20 cellular contexts compared by ENCODE assay signal in genomic region chr16:58417600-58417999, GRCh38. TPM values are rescaled to one million over a fixed set of nuclear protein-coding genes. Genes with fewer than 3 reads are reported as not detected.
A peak's percentile ranks its signal among the peaks of the same experiment; 100 is the strongest.
DNase-seq lines count a peak whose midpoint lies in the region; ATAC-seq and TF ChIP-seq lines count a peak whose summit lies in the region.
"Had no signal": no experiment of that assay in that cellular context is flagged by ENCODE, and none has a peak within 500 bp of the region (broad histone marks: within the 10 kb centered on the region; RNA-seq: fewer than 3 reads in every experiment).

No MANE protein-coding gene starts in this region.

- H3K27ac Mint-ChIP-seq in naive thymus-derived CD4-positive, alpha-beta T cell: no peak overlapping the region
- H3K27ac Mint-ChIP-seq in activated CD8-positive, alpha-beta T cell treated with anti-CD3 and anti-CD28 coated beads, Interleukin-2, amount 10 ng/mL, durations not matched to agents 7 days and 5 days: no peak overlapping the region
- H3K27ac Mint-ChIP-seq: activated CD8-positive, alpha-beta memory T cell treated with anti-CD3 and anti-CD28 coated beads, Interleukin-2, amount 10 ng/mL, durations not matched to agents 7 days and 5 days; activated T-helper 2 cell treated with anti-CD3 and anti-CD28 coated beads, Interferon-gamma antibody, Interleukin-2, Interleukin-4, amounts not matched to agents 10 μg/mL and 5 μg/mL and 100 μg/mL, durations not matched to agents 14 hours and 24 hours and 36 hours had no signal

- TF ChIP-seq CTCF in C4-2B (conservative IDR thresholded peaks at IDR 0.05): no peak

- CTCF ChIA-PET in naive thymus-derived CD4-positive, alpha-beta T cell (lab: Charles Lee): no interaction called here
- CTCF ChIA-PET in activated CD8-positive, alpha-beta T cell treated with anti-CD3 and anti-CD28 coated beads, Interleukin-2, amount 10 ng/mL, durations not matched to agents 7 days and 5 days (lab: Charles Lee): no interaction called here

- no peaks in the 10 kb centered on the region for H3K9me3 Mint-ChIP-seq in naive thymus-derived CD4-positive, alpha-beta T cell
- H3K9me3 Mint-ChIP-seq in activated CD8-positive, alpha-beta T cell treated with anti-CD3 and anti-CD28 coated beads, Interleukin-2, amount 10 ng/mL, durations not matched to agents 7 days and 5 days (ENCODE audit: insufficient read depth): no peaks in the 10 kb centered on the region
- H3K9me3 Mint-ChIP-seq: activated T-helper 2 cell treated with anti-CD3 and anti-CD28 coated beads, Interferon-gamma antibody, Interleukin-2, Interleukin-4, amounts not matched to agents 10 μg/mL and 5 μg/mL and 100 μg/mL, durations not matched to agents 14 hours and 24 hours and 36 hours; central memory CD8-positive, alpha-beta T cell; neural crest cell had no signal

- no peaks in the 10 kb centered on the region for H3K36me3 Mint-ChIP-seq in naive thymus-derived CD4-positive, alpha-beta T cell
- H3K36me3 Mint-ChIP-seq in activated CD8-positive, alpha-beta T cell treated with anti-CD3 and anti-CD28 coated beads, Interleukin-2, amount 10 ng/mL, durations not matched to agents 7 days and 5 days (ENCODE audit: low read depth): no peaks in the 10 kb centered on the region
- H3K36me3 Mint-ChIP-seq: activated CD8-positive, alpha-beta memory T cell treated with anti-CD3 and anti-CD28 coated beads, Interleukin-2, amount 10 ng/mL, durations not matched to agents 7 days and 5 days had no signal

- ATAC-seq in HG02642 (IDR thresholded peaks at IDR 0.05; ENCODE audit: poor library complexity, unreplicated experiment) (peak; percentile 43), left lobe of liver (peak; percentile 69), HG03439 (IDR thresholded peaks at IDR 0.05; ENCODE audit: unreplicated experiment) (no peak)
- ATAC-seq in naive thymus-derived CD4-positive, alpha-beta T cell: no peak
- ATAC-seq in activated CD8-positive, alpha-beta T cell treated with anti-CD3 and anti-CD28 coated beads, Interleukin-2, amount 10 ng/mL, durations not matched to agents 7 days and 5 days: no peak
- ATAC-seq: activated CD8-positive, alpha-beta memory T cell treated with anti-CD3 and anti-CD28 coated beads, Interleukin-2, amount 10 ng/mL, durations not matched to agents 7 days and 5 days had no signal

- H3K4me3 Mint-ChIP-seq in naive thymus-derived CD4-positive, alpha-beta T cell: no peak overlapping the region
- H3K4me3 Mint-ChIP-seq in activated CD8-positive, alpha-beta T cell treated with anti-CD3 and anti-CD28 coated beads, Interleukin-2, amount 10 ng/mL, durations not matched to agents 7 days and 5 days: no peak overlapping the region
- H3K4me3 Mint-ChIP-seq: activated CD8-positive, alpha-beta memory T cell treated with anti-CD3 and anti-CD28 coated beads, Interleukin-2, amount 10 ng/mL, durations not matched to agents 7 days and 5 days; central memory CD8-positive, alpha-beta T cell; neural crest cell had no signal

- DNase-seq in SK-MEL-5 (ENCODE audit: low read depth, low spot score) (peak; percentile 38), left lobe of liver (ENCODE audit: low spot score) (peak; percentile 59), CD1c-positive myeloid dendritic cell (ENCODE audit: extremely low spot score) (no peak)
- DNase-seq in naive thymus-derived CD4-positive, alpha-beta T cell: no peak
- no peak for DNase-seq in activated CD8-positive, alpha-beta T cell treated with anti-CD3 and anti-CD28 coated beads, Interleukin-2, amount 10 ng/mL, durations not matched to agents 7 days and 5 days
- DNase-seq: activated CD4-positive, alpha-beta T cell treated with anti-CD3 and anti-CD28 coated beads for 1 hour; activated CD8-positive, alpha-beta memory T cell treated with anti-CD3 and anti-CD28 coated beads, Interleukin-2, amount 10 ng/mL, durations not matched to agents 7 days and 5 days; effector memory CD4-positive, alpha-beta T cell; NCI-H1436 treated with DMSO at 0.1 percent for 48 hours; NK-92 treated with Interleukin-12 subunit alpha and Interleukin-12 subunit beta, amount 100 ng/mL, for 24 hours; SHP77 treated with DMSO at 0.1 percent for 48 hours; stimulated activated naive CD4-positive, alpha-beta T cell; upper lobe of left lung had no signal

- in situ Hi-C loops in SK-MEL-5 (cut with HindIII; ENCODE audit: low pct_unique_long_range_greater_than_20kb, low sequenced_read_pairs): no loop called here

- peaks cover 2 to 14% (median 5%) of the 10 kb centered on the region in 5 donors for H3K27me3 Mint-ChIP-seq in naive thymus-derived CD4-positive, alpha-beta T cell
- peaks cover 4% of the 10 kb centered on the region for H3K27me3 Mint-ChIP-seq in activated CD8-positive, alpha-beta T cell treated with anti-CD3 and anti-CD28 coated beads, Interleukin-2, amount 10 ng/mL, durations not matched to agents 7 days and 5 days (ENCODE audit: low read depth)

- H3K27me3 ChIP-seq in naive thymus-derived CD4-positive, alpha-beta T cell (ENCODE audit: control insufficient read depth in 2 of 2, insufficient read depth in 2 of 2, low read length in 2 of 2): no peaks in the 10 kb centered on the region
- H3K27me3 ChIP-seq: hepatocyte, upper lobe of left lung had no signal

- no peaks in the 10 kb centered on the region for H3K9me3 ChIP-seq in naive thymus-derived CD4-positive, alpha-beta T cell (ENCODE audit: control insufficient read depth in 2 of 3, low read length in 3 of 3)
- H3K9me3 ChIP-seq: upper lobe of left lung had no signal

- no peaks in the 10 kb centered on the region for H3K4me1 ChIP-seq in naive thymus-derived CD4-positive, alpha-beta T cell (ENCODE audit: control insufficient read depth in 2 of 2, insufficient read depth in 2 of 2, low read length in 2 of 2)

- intact Hi-C loops in naive thymus-derived CD4-positive, alpha-beta T cell (cut with micrococcal nuclease): no loop called here

- peaks cover 0 to 3% (median 0%) of the 10 kb centered on the region in 7 donors for H3K4me1 Mint-ChIP-seq in naive thymus-derived CD4-positive, alpha-beta T cell
- no peaks in the 10 kb centered on the region for H3K4me1 Mint-ChIP-seq in activated CD8-positive, alpha-beta T cell treated with anti-CD3 and anti-CD28 coated beads, Interleukin-2, amount 10 ng/mL, durations not matched to agents 7 days and 5 days (ENCODE audit: low read depth)
- H3K4me1 Mint-ChIP-seq: activated CD8-positive, alpha-beta memory T cell treated with anti-CD3 and anti-CD28 coated beads, Interleukin-2, amount 10 ng/mL, durations not matched to agents 7 days and 5 days; central memory CD8-positive, alpha-beta T cell; neural crest cell had no signal

- POLR2A ChIA-PET in naive thymus-derived CD4-positive, alpha-beta T cell (lab: Charles Lee): no interaction called here
- POLR2A ChIA-PET in activated CD8-positive, alpha-beta T cell treated with anti-CD3 and anti-CD28 coated beads, Interleukin-2, amount 10 ng/mL, durations not matched to agents 7 days and 5 days (lab: Charles Lee): no interaction called here

- H3K27ac ChIP-seq in C4-2B: 0 out of 2 replicates have a peak overlapping the region, but pooled peaks have one; percentile 1
- no peak overlapping the region for H3K27ac ChIP-seq in naive thymus-derived CD4-positive, alpha-beta T cell (ENCODE audit: low read depth, low read length)
- H3K27ac ChIP-seq: hepatocyte, upper lobe of left lung had no signal

- H3K4me3 ChIP-seq in naive thymus-derived CD4-positive, alpha-beta T cell (ENCODE audit: low read length): no peak overlapping the region
- H3K4me3 ChIP-seq: hepatocyte, upper lobe of left lung had no signal

- no peaks in the 10 kb centered on the region for H3K36me3 ChIP-seq in naive thymus-derived CD4-positive, alpha-beta T cell (ENCODE audit: control insufficient read depth in 2 of 3, insufficient read depth in 3 of 3, low read length in 3 of 3)
- H3K36me3 ChIP-seq: upper lobe of left lung had no signal

RNA-seq across cellular contexts. Expression of gene GINS3, which starts 25.3 kb away (rescaled TPM):
- total RNA-seq in SK-MEL-5 (2014; rRNA removed; shearing (Covaris generic)): 10.4 and 12.8 TPM in 2 replicates
- 13.6 and 14.0 TPM in 2 replicates for polyA plus RNA-seq in SK-MEL-5 (2015; cell fraction: cytosol; rRNA removed)
- polyA plus RNA-seq in SK-MEL-5 (2015; cell fraction: nucleus; rRNA removed): 7.6 and 13.6 TPM in 2 replicates
- 1.9 TPM for total RNA-seq in left lobe of liver
- 10 to 100 TPM in 1 of 5 experiments, 1 to 10 TPM in 3, under 1 TPM in 1; 0.66 to 13.3 (median 1.4) TPM for total RNA-seq in naive thymus-derived CD4-positive, alpha-beta T cell
- 1 to 10 TPM; 1.7 to 3.6 TPM for polyA plus RNA-seq in naive thymus-derived CD4-positive, alpha-beta T cell
- total RNA-seq in activated CD8-positive, alpha-beta T cell treated with anti-CD3 and anti-CD28 coated beads, Interleukin-2, amount 10 ng/mL, durations not matched to agents 7 days and 5 days: 10 to 100 TPM; 16.3 to 18.0 TPM

Comparison
In these comparisons a context has a peak if more than half of its experiments do, and no peak if none do; other contexts are left out.
1. ATAC-seq: peak in HG02642 (single experiment) and left lobe of liver (single experiment); none in naive thymus-derived CD4-positive, alpha-beta T cell (single experiment), HG03439 (single experiment) and activated CD8-positive, alpha-beta T cell treated with anti-CD3 and anti-CD28 coated beads, Interleukin-2, amount 10 ng/mL, durations not matched to agents 7 days and 5 days (single experiment).
2. DNase-seq: peak in SK-MEL-5 (single experiment) and left lobe of liver (single experiment); none in naive thymus-derived CD4-positive, alpha-beta T cell (0 of 9), CD1c-positive myeloid dendritic cell (single experiment) and activated CD8-positive, alpha-beta T cell treated with anti-CD3 and anti-CD28 coated beads, Interleukin-2, amount 10 ng/mL, durations not matched to agents 7 days and 5 days (single experiment).